Comparison of ENCODE assay signal across 17 cellular contexts in the genomic region with DNA sequence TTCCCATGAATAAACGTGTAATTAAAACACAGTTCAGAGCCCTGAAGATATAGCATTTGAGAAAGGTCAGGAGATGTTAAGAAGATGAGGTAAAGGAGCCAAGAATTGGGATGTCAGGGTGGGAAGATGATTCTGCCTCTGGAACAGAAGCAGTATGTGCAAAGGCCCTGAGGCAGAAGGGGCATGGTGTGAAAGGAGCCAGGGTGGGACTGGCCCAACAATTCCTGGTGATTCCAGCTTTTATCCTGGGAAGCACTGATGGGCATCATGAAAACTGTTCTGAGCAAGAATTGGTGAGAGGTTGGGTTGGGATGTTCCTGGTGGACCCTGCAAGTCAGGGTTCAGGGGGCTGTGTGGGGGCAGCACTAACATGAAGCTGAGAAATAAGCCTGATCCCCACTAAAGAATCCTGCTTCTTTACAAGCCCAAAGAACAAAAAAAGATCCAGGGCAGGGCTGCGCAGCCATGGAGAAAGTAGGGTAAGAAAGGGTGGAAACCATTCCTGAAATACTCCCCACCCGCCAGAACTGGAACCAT. TPM values are rescaled to one million over a fixed set of nuclear protein-coding genes. Genes with fewer than 3 reads are reported as not detected.
A peak's percentile ranks its signal among the peaks of the same experiment; 100 is the strongest.
DNase-seq lines count a peak whose midpoint lies in the region; ATAC-seq and TF ChIP-seq lines count a peak whose summit lies in the region.
"Had no signal": no experiment of that assay in that cellular context is flagged by ENCODE, and none has a peak within 500 bp of the region (broad histone marks: within the 10 kb centered on the region; RNA-seq: fewer than 3 reads in every experiment).

No MANE protein-coding gene starts in this region.

- no TSS peak for BruUV-seq in A673 (replicated peaks; lab: Mats Ljungman, UMichigan)

- ATAC-seq in left lobe of liver (no peak), HG03159 (IDR thresholded peaks at IDR 0.05; ENCODE audit: unreplicated experiment) (no peak)
- ATAC-seq: HepG2 had no signal

- H3K27me3 ChIP-seq in rectal smooth muscle tissue (ENCODE audit: control insufficient read depth, insufficient read depth, low read length) (peaks cover 7% of the 10 kb centered on the region), A673 (replicated peaks; ENCODE audit: insufficient read depth, low read depth, low read length, poor library complexity) (peaks cover 22% of the 10 kb centered on the region)

- CTCF ChIA-PET in A673 (lab: Charles Lee), result no interaction called here

- H3K4me3 ChIP-seq in rectal smooth muscle tissue (ENCODE audit: low read length) (no peak overlapping the region), A673 (ENCODE audit: low read depth, low read length, poor library complexity, severe bottlenecking) (no peak overlapping the region)
- H3K4me3 ChIP-seq: BLaER1, HAP-1 had no signal

- POLR2A ChIA-PET in A673 (lab: Charles Lee; ENCODE audit: low non-redundant PET), result no interaction called here

- DNase-seq in activated CD8-positive, alpha-beta memory T cell treated with anti-CD3 and anti-CD28 coated beads for 24 hours, result peak; percentile 5
- no peak for DNase-seq in activated CD8-positive, alpha-beta memory T cell treated with anti-CD3 and anti-CD28 coated beads, Interleukin-2, amount 50 U/mL, for 48 hours
- peak; percentile 6 for DNase-seq in left lobe of liver (ENCODE audit: low spot score)
- no peak for DNase-seq in NCI-H2107 (lab: John Stamatoyannopoulos, UW)
- no peak for DNase-seq in A673 (ENCODE audit: low spot score)
- DNase-seq: AML-193; CD8-positive, alpha-beta memory T cell; DND-41; GF-D8; HFFc6 had no signal

- H3K27ac ChIP-seq in rectal smooth muscle tissue (ENCODE audit: low read depth, low read length), result peak overlapping the region; percentile 91
- no peak overlapping the region for H3K27ac ChIP-seq in A673 (ENCODE audit: low read depth, low read length, poor library complexity, severe bottlenecking)
- H3K27ac ChIP-seq: 22Rv1, BLaER1 had no signal

- intact Hi-C loops in A673 (cut with micrococcal nuclease; ENCODE audit: unreplicated experiment), result no loop called here

- H3K9ac ChIP-seq in rectal smooth muscle tissue (ENCODE audit: low read length), result no peak overlapping the region
- H3K9ac ChIP-seq: BLaER1 had no signal

- H3K36me3 ChIP-seq in rectal smooth muscle tissue (ENCODE audit: control insufficient read depth, insufficient read depth, low read length) (no peaks in the 10 kb centered on the region), A673 (ENCODE audit: insufficient read depth, low read length, poor library complexity, severe bottlenecking) (no peaks in the 10 kb centered on the region)
- H3K36me3 ChIP-seq: BLaER1, HAP-1 had no signal

- no peak for TF ChIP-seq CTCF in A673 (conservative IDR thresholded peaks at IDR 0.05; ENCODE audit: low read depth, low read length)

- peaks cover 48% of the 10 kb centered on the region for H3K4me1 ChIP-seq in rectal smooth muscle tissue (ENCODE audit: control insufficient read depth, insufficient read depth, low read length)
- H3K4me1 ChIP-seq in A673 (ENCODE audit: insufficient read depth, low read length, poor library complexity, severe bottlenecking), result peaks cover 11% of the 10 kb centered on the region

- H3K9me3 ChIP-seq in A673 (ENCODE audit: low read depth, low read length, poor library complexity, severe bottlenecking), result no peaks in the 10 kb centered on the region
- H3K9me3 ChIP-seq: BLaER1, Caco-2, HAP-1 had no signal

RNA-seq across cellular contexts. Expression of gene FXYD6, which starts 2.5 kb away (rescaled TPM):
- total RNA-seq in left lobe of liver (10.4 TPM), A673 (2021) (12.2 and 12.9 TPM in 2 replicates)
- total RNA-seq: HepG2, HFFc6 had no signal

RNA-seq across cellular contexts. Expression of gene TMPRSS13, which starts 50.2 kb away (rescaled TPM):
- total RNA-seq in left lobe of liver (0.15 TPM), A673 (2021) (not detected in 2 replicates)
- total RNA-seq: HepG2, HFFc6 had no signal

RNA-seq across cellular contexts. Expression of gene FXYD2, which starts 54.5 kb away (rescaled TPM):
- total RNA-seq in left lobe of liver, result 13.6 TPM
- not detected in 2 replicates for total RNA-seq in A673 (2021)

Comparison
In these comparisons a context has a peak if more than half of its experiments do, and no peak if none do; other contexts are left out.
1. DNase-seq: peak in activated CD8-positive, alpha-beta memory T cell treated with anti-CD3 and anti-CD28 coated beads for 24 hours (single experiment) and left lobe of liver (single experiment); none in activated CD8-positive, alpha-beta memory T cell treated with anti-CD3 and anti-CD28 coated beads, Interleukin-2, amount 50 U/mL, for 48 hours (single experiment), NCI-H2107 (single experiment) and A673 (single experiment).
2. RNA of gene FXYD2, which starts 54.5 kb away (total RNA-seq): 13.6 TPM in left lobe of liver (single experiment); not detected in A673; every median in the first group is over 10 times any median in the second.